ENCODE assay signal across 3 cellular contexts in genomic region chr9:28037968-28038367, GRCh38.
"Had no signal": no experiment of that assay in that cellular context is flagged by ENCODE, and none has a peak within 500 bp of the region (broad histone marks: within the 10 kb centered on the region; RNA-seq: fewer than 3 reads in every experiment).

No MANE protein-coding gene starts in this region.

- DNase-seq: GDM1, GF-D8 had no signal

- ATAC-seq: GM12878 had no signal

- H3K4me3 ChIP-seq: GM12878 had no signal
